Comparison of ENCODE assay signal across 39 cellular contexts in the genomic region with DNA sequence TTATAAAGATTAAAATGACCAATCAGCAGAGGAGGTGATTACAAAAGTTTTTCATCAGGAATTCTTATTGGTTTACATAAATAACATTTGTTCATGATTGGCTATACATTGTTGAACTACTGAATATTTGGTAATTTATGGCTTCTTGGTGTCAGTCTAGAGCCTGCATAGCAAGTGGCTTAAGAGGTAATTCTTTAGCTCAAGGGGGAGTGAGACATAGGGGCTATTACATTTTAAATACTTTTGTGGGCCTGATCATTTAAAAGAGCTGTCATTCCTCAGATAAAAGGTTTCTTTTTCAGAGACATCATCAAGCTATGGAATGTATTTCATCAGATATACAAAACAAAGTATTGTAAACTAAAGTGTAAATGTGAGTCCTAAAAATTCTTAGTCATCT.
"Had no signal": no experiment of that assay in that cellular context is flagged by ENCODE, and none has a peak within 500 bp of the region (broad histone marks: within the 10 kb centered on the region; RNA-seq: fewer than 3 reads in every experiment).

No MANE protein-coding gene starts in this region.

- H3K27ac ChIP-seq: ascending aorta, cardiac muscle cell, VCaP had no signal

- H3K27me3 ChIP-seq: ascending aorta, cardiac muscle cell had no signal

- H3K4me1 ChIP-seq: ascending aorta had no signal

- H3K4me3 Mint-ChIP-seq: activated CD4-positive, alpha-beta memory T cell treated with anti-CD3 and anti-CD28 coated beads, Interleukin-2, amount 10 ng/mL, durations not matched to agents 7 days and 5 days; activated CD4-positive, alpha-beta T cell treated with anti-CD3 and anti-CD28 coated beads for 36 hours; activated CD4-positive, alpha-beta T cell treated with anti-CD3 and anti-CD28 coated beads, Interleukin-2, amount 10 ng/mL, durations not matched to agents 7 days and 5 days; activated CD8-positive, alpha-beta memory T cell treated with anti-CD3 and anti-CD28 coated beads, Interleukin-2, amount 10 ng/mL, durations not matched to agents 7 days and 5 days; activated CD8-positive, alpha-beta T cell treated with anti-CD3 and anti-CD28 coated beads, Interleukin-2, amount 10 ng/mL, durations not matched to agents 7 days and 5 days; activated naive CD4-positive, alpha-beta T cell treated with anti-CD3 and anti-CD28 coated beads, Interleukin-2, amount 10 ng/mL, durations not matched to agents 7 days and 5 days; activated naive CD4-positive, alpha-beta T cell treated with anti-CD3 and anti-CD28 coated beads, Interleukin-2, amount 50 U/mL, for 24 hours; activated naive CD8-positive, alpha-beta T cell; activated naive CD8-positive, alpha-beta T cell treated with anti-CD3 and anti-CD28 coated beads, Interleukin-2, amount 10 ng/mL, durations not matched to agents 7 days and 5 days; activated naive CD8-positive, alpha-beta T cell treated with anti-CD3 and anti-CD28 coated beads, Interleukin-2, amount 50 U/mL, for 24 hours; activated T-cell treated with anti-CD3 and anti-CD28 coated beads, Interleukin-2, amount 50 U/mL, for 4 hours; activated T-cell treated with anti-CD3 and anti-CD28 coated beads, Interleukin-2, amount 50 U/mL, for 72 hours; activated T-helper 1 cell treated with anti-CD3 and anti-CD28 coated beads, Interleukin-12 subunit alpha, Interleukin-12 subunit beta, Interleukin-2, Interleukin-4 antibody, amounts not matched to agents 30 ng/mL and 10 ng/mL and 1 ng/mL, durations not matched to agents 14 hours and 24 hours and 36 hours; activated T-helper 17 cell treated with anti-CD3 and anti-CD28 coated beads, Interleukin-2, amount 50 U/mL, for 72 hours; brain; central memory CD8-positive, alpha-beta T cell; T-helper 1 cell treated with Interleukin-12 subunit alpha and Interleukin-12 subunit beta and Interleukin-4 antibody, amounts not matched to agents 30 μg/mL and 1 μg/mL, for 36 hours; T-helper 2 cell treated with Interferon-gamma antibody and Interleukin-4, amounts not matched to agents 5 μg/mL and 100 μg/mL, for 36 hours had no signal

- H3K4me3 ChIP-seq: ascending aorta, cardiac muscle cell had no signal

- H3K4me1 Mint-ChIP-seq: activated CD4-positive, alpha-beta memory T cell treated with anti-CD3 and anti-CD28 coated beads, Interleukin-2, amount 10 ng/mL, durations not matched to agents 7 days and 5 days; activated CD4-positive, alpha-beta T cell treated with anti-CD3 and anti-CD28 coated beads for 36 hours; activated CD4-positive, alpha-beta T cell treated with anti-CD3 and anti-CD28 coated beads, Interleukin-2, amount 10 ng/mL, durations not matched to agents 7 days and 5 days; activated CD8-positive, alpha-beta memory T cell treated with anti-CD3 and anti-CD28 coated beads, Interleukin-2, amount 10 ng/mL, durations not matched to agents 7 days and 5 days; activated naive CD4-positive, alpha-beta T cell treated with anti-CD3 and anti-CD28 coated beads, Interleukin-2, amount 10 ng/mL, durations not matched to agents 7 days and 5 days; activated naive CD4-positive, alpha-beta T cell treated with anti-CD3 and anti-CD28 coated beads, Interleukin-2, amount 50 U/mL, for 24 hours; activated naive CD8-positive, alpha-beta T cell treated with anti-CD3 and anti-CD28 coated beads, Interleukin-2, amount 10 ng/mL, durations not matched to agents 7 days and 5 days; activated naive CD8-positive, alpha-beta T cell treated with anti-CD3 and anti-CD28 coated beads, Interleukin-2, amount 50 U/mL, for 24 hours; activated T-helper 17 cell treated with anti-CD3 and anti-CD28 coated beads, Interleukin-2, amount 50 U/mL, for 72 hours; central memory CD8-positive, alpha-beta T cell had no signal

- H3K9me3 ChIP-seq: ascending aorta had no signal

- H3K27me3 Mint-ChIP-seq: activated CD4-positive, alpha-beta memory T cell treated with anti-CD3 and anti-CD28 coated beads, Interleukin-2, amount 10 ng/mL, durations not matched to agents 7 days and 5 days; activated CD4-positive, alpha-beta T cell treated with anti-CD3 and anti-CD28 coated beads for 36 hours; activated CD8-positive, alpha-beta memory T cell treated with anti-CD3 and anti-CD28 coated beads, Interleukin-2, amount 10 ng/mL, durations not matched to agents 7 days and 5 days; activated naive CD4-positive, alpha-beta T cell treated with anti-CD3 and anti-CD28 coated beads, Interleukin-2, amount 10 ng/mL, durations not matched to agents 7 days and 5 days; activated naive CD4-positive, alpha-beta T cell treated with anti-CD3 and anti-CD28 coated beads, Interleukin-2, amount 50 U/mL, for 24 hours; activated naive CD8-positive, alpha-beta T cell; activated naive CD8-positive, alpha-beta T cell treated with anti-CD3 and anti-CD28 coated beads, Interleukin-2, amount 10 ng/mL, durations not matched to agents 7 days and 5 days; activated naive CD8-positive, alpha-beta T cell treated with anti-CD3 and anti-CD28 coated beads, Interleukin-2, amount 50 U/mL, for 24 hours; activated T-helper 17 cell treated with anti-CD3 and anti-CD28 coated beads, Interleukin-2, amount 50 U/mL, for 72 hours; brain had no signal

- H3K36me3 Mint-ChIP-seq: activated CD8-positive, alpha-beta memory T cell treated with anti-CD3 and anti-CD28 coated beads, Interleukin-2, amount 10 ng/mL, durations not matched to agents 7 days and 5 days; activated naive CD4-positive, alpha-beta T cell treated with anti-CD3 and anti-CD28 coated beads, Interleukin-2, amount 10 ng/mL, durations not matched to agents 7 days and 5 days; activated naive CD4-positive, alpha-beta T cell treated with anti-CD3 and anti-CD28 coated beads, Interleukin-2, amount 50 U/mL, for 24 hours; activated naive CD8-positive, alpha-beta T cell; activated naive CD8-positive, alpha-beta T cell treated with anti-CD3 and anti-CD28 coated beads, Interleukin-2, amount 10 ng/mL, durations not matched to agents 7 days and 5 days; brain had no signal

- H3K36me3 ChIP-seq: ascending aorta, cardiac muscle cell had no signal

- DNase-seq: activated CD4-positive, alpha-beta memory T cell treated with anti-CD3 and anti-CD28 coated beads, Interleukin-2, amount 10 ng/mL, durations not matched to agents 7 days and 5 days; activated CD4-positive, alpha-beta T cell treated with anti-CD3 and anti-CD28 coated beads for 1 hour; activated CD4-positive, alpha-beta T cell treated with anti-CD3 and anti-CD28 coated beads for 36 hours; activated CD4-positive, alpha-beta T cell treated with anti-CD3 and anti-CD28 coated beads for 48 hours; activated CD4-positive, alpha-beta T cell treated with anti-CD3 and anti-CD28 coated beads, Interleukin-2, amount 10 ng/mL, durations not matched to agents 7 days and 5 days; activated CD4-positive, alpha-beta T cell treated with anti-CD3 and anti-CD28 coated beads, Interleukin-2, amount 50 U/mL, for 48 hours; activated CD4-positive, CD25-positive, alpha-beta regulatory T cell; activated CD8-positive, alpha-beta memory T cell treated with anti-CD3 and anti-CD28 coated beads for 24 hours; activated CD8-positive, alpha-beta memory T cell treated with anti-CD3 and anti-CD28 coated beads, Interleukin-2, amount 10 ng/mL, durations not matched to agents 7 days and 5 days; activated CD8-positive, alpha-beta T cell treated with anti-CD3 and anti-CD28 coated beads, Interleukin-2, amount 10 ng/mL, durations not matched to agents 7 days and 5 days; activated effector memory CD4-positive, alpha-beta T cell treated with anti-CD3 and anti-CD28 coated beads, Interleukin-2, amount 50 U/mL, for 16 hours; activated gamma-delta T cell treated with Interleukin-2 at 50 U/mL for 16 hours; activated naive CD4-positive, alpha-beta T cell treated with anti-CD3 and anti-CD28 coated beads, Interleukin-2, amount 10 ng/mL, durations not matched to agents 7 days and 5 days; activated naive CD4-positive, alpha-beta T cell treated with Interleukin-2 at 50 U/mL for 16 hours; activated naive CD8-positive, alpha-beta T cell treated with anti-CD3 and anti-CD28 coated beads, Interleukin-2, amount 10 ng/mL, durations not matched to agents 7 days and 5 days; activated naive CD8-positive, alpha-beta T cell treated with anti-CD3 and anti-CD28 coated beads, Interleukin-2, amount 50 U/mL, for 24 hours; activated T-cell treated with anti-CD3 and anti-CD28 coated beads for 4 hours; activated T-cell treated with anti-CD3 and anti-CD28 coated beads, Interleukin-2, amount 50 U/mL, for 1 hour; activated T-cell treated with anti-CD3 and anti-CD28 coated beads, Interleukin-2, amount 50 U/mL, for 4 hours; activated T-cell treated with anti-CD3 and anti-CD28 coated beads, Interleukin-2, amount 50 U/mL, for 72 hours; amygdala; anterior cingulate cortex; caudate nucleus; cerebellar nuclear complex; T-helper 1 cell; T-helper 2 cell; T-helper 9 cell had no signal

- H3K27ac Mint-ChIP-seq: activated CD4-positive, alpha-beta memory T cell treated with anti-CD3 and anti-CD28 coated beads, Interleukin-2, amount 10 ng/mL, durations not matched to agents 7 days and 5 days; activated CD4-positive, alpha-beta T cell treated with anti-CD3 and anti-CD28 coated beads for 36 hours; activated CD4-positive, alpha-beta T cell treated with anti-CD3 and anti-CD28 coated beads, Interleukin-2, amount 10 ng/mL, durations not matched to agents 7 days and 5 days; activated CD8-positive, alpha-beta memory T cell treated with anti-CD3 and anti-CD28 coated beads, Interleukin-2, amount 10 ng/mL, durations not matched to agents 7 days and 5 days; activated CD8-positive, alpha-beta T cell treated with anti-CD3 and anti-CD28 coated beads, Interleukin-2, amount 10 ng/mL, durations not matched to agents 7 days and 5 days; activated naive CD4-positive, alpha-beta T cell treated with anti-CD3 and anti-CD28 coated beads, Interleukin-2, amount 10 ng/mL, durations not matched to agents 7 days and 5 days; activated naive CD4-positive, alpha-beta T cell treated with anti-CD3 and anti-CD28 coated beads, Interleukin-2, amount 50 U/mL, for 24 hours; activated naive CD8-positive, alpha-beta T cell; activated naive CD8-positive, alpha-beta T cell treated with anti-CD3 and anti-CD28 coated beads, Interleukin-2, amount 10 ng/mL, durations not matched to agents 7 days and 5 days; activated naive CD8-positive, alpha-beta T cell treated with anti-CD3 and anti-CD28 coated beads, Interleukin-2, amount 50 U/mL, for 24 hours; activated T-cell treated with anti-CD3 and anti-CD28 coated beads, Interleukin-2, amount 50 U/mL, for 72 hours; activated T-helper 1 cell treated with anti-CD3 and anti-CD28 coated beads, Interleukin-12 subunit alpha, Interleukin-12 subunit beta, Interleukin-2, Interleukin-4 antibody, amounts not matched to agents 30 ng/mL and 10 ng/mL and 1 ng/mL, durations not matched to agents 14 hours and 24 hours and 36 hours; activated T-helper 17 cell treated with anti-CD3 and anti-CD28 coated beads, Interleukin-2, amount 50 U/mL, for 72 hours; brain; T-helper 1 cell treated with Interleukin-12 subunit alpha and Interleukin-12 subunit beta and Interleukin-4 antibody, amounts not matched to agents 30 μg/mL and 1 μg/mL, for 36 hours; T-helper 2 cell treated with Interferon-gamma antibody and Interleukin-4, amounts not matched to agents 5 μg/mL and 100 μg/mL, for 36 hours had no signal

- ATAC-seq: activated CD4-positive, alpha-beta T cell treated with anti-CD3 and anti-CD28 coated beads for 36 hours; activated CD4-positive, CD25-positive, alpha-beta regulatory T cell treated with anti-CD3 and anti-CD28 coated beads, Interleukin-2, amount 50 U/mL, for 24 hours; activated CD8-positive, alpha-beta memory T cell treated with anti-CD3 and anti-CD28 coated beads, Interleukin-2, amount 10 ng/mL, durations not matched to agents 7 days and 5 days; activated CD8-positive, alpha-beta T cell treated with anti-CD3 and anti-CD28 coated beads, Interleukin-2, amount 10 ng/mL, durations not matched to agents 7 days and 5 days; activated naive CD8-positive, alpha-beta T cell treated with anti-CD3 and anti-CD28 coated beads, Interleukin-2, amount 50 U/mL, for 24 hours; activated T-cell treated with anti-CD3 and anti-CD28 coated beads, Interleukin-2, amount 50 U/mL, for 4 hours; activated T-cell treated with anti-CD3 and anti-CD28 coated beads, Interleukin-2, amount 50 U/mL, for 72 hours; activated T-helper 17 cell treated with anti-CD3 and anti-CD28 coated beads, Interleukin-2, amount 50 U/mL, for 72 hours had no signal

- H3K9me3 Mint-ChIP-seq: activated CD4-positive, alpha-beta memory T cell treated with anti-CD3 and anti-CD28 coated beads, Interleukin-2, amount 10 ng/mL, durations not matched to agents 7 days and 5 days; activated CD4-positive, alpha-beta T cell treated with anti-CD3 and anti-CD28 coated beads, Interleukin-2, amount 10 ng/mL, durations not matched to agents 7 days and 5 days; activated naive CD4-positive, alpha-beta T cell treated with anti-CD3 and anti-CD28 coated beads, Interleukin-2, amount 10 ng/mL, durations not matched to agents 7 days and 5 days; activated naive CD4-positive, alpha-beta T cell treated with anti-CD3 and anti-CD28 coated beads, Interleukin-2, amount 50 U/mL, for 24 hours; activated naive CD8-positive, alpha-beta T cell treated with anti-CD3 and anti-CD28 coated beads, Interleukin-2, amount 10 ng/mL, durations not matched to agents 7 days and 5 days; activated naive CD8-positive, alpha-beta T cell treated with anti-CD3 and anti-CD28 coated beads, Interleukin-2, amount 50 U/mL, for 24 hours; activated T-cell treated with anti-CD3 and anti-CD28 coated beads, Interleukin-2, amount 50 U/mL, for 4 hours; activated T-cell treated with anti-CD3 and anti-CD28 coated beads, Interleukin-2, amount 50 U/mL, for 72 hours; activated T-helper 1 cell treated with anti-CD3 and anti-CD28 coated beads, Interleukin-12 subunit alpha, Interleukin-12 subunit beta, Interleukin-2, Interleukin-4 antibody, amounts not matched to agents 30 ng/mL and 10 ng/mL and 1 ng/mL, durations not matched to agents 14 hours and 24 hours and 36 hours; activated T-helper 17 cell treated with anti-CD3 and anti-CD28 coated beads, Interleukin-2, amount 50 U/mL, for 72 hours; central memory CD8-positive, alpha-beta T cell; T-helper 1 cell treated with Interleukin-12 subunit alpha and Interleukin-12 subunit beta and Interleukin-4 antibody, amounts not matched to agents 30 μg/mL and 1 μg/mL, for 36 hours; T-helper 2 cell treated with Interferon-gamma antibody and Interleukin-4, amounts not matched to agents 5 μg/mL and 100 μg/mL, for 36 hours had no signal
